ENCODE assay signal across 8 cellular contexts in genomic region chr7:87216701-87217508, GRCh38. TPM values are rescaled to one million over a fixed set of nuclear protein-coding genes. Genes with fewer than 3 reads are reported as not detected.
DNase-seq lines count a peak whose midpoint lies in the region; ATAC-seq and TF ChIP-seq lines count a peak whose summit lies in the region.

No MANE protein-coding gene starts in this region.

- intact Hi-C loops in left cardiac atrium (cut with DNase I), result loop anchor here in 1 of 2 donors (10.0 kb wide), 1 partner anchor 62 kb away; the partner anchor contains the start of gene DMTF1

- peak; percentile 76 for DNase-seq in GM10266 (ENCODE audit: extremely low spot score)
- DNase-seq in activated naive CD4-positive, alpha-beta T cell treated with anti-CD3 and anti-CD28 coated beads, Interleukin-2, amount 50 U/mL, for 72 hours (ENCODE audit: low spot score in 2 of 2), result peak; percentile 54 to 66
- DNase-seq in stimulated activated CD4-positive, alpha-beta T cell treated with anti-CD3 and anti-CD28 coated beads, Interleukin-2, amount 100 ng/mL, for 24 hours, result peak; percentile 26 to 43
- DNase-seq in NCI-H2227 (lab: John Stamatoyannopoulos, UW; ENCODE audit: unreplicated experiment), result no peak
- DNase-seq in left cardiac atrium, result no peak
- no peak for DNase-seq in hepatic stellate cell (ENCODE audit: low spot score)

- peaks cover 33 to 49% of the 10 kb centered on the region in 2 donors for H3K36me3 Mint-ChIP-seq in activated naive CD4-positive, alpha-beta T cell treated with anti-CD3 and anti-CD28 coated beads, Interleukin-2, amount 50 U/mL, for 72 hours

- peak overlapping the region; percentile 95 to 99 for H3K27ac Mint-ChIP-seq in activated naive CD4-positive, alpha-beta T cell treated with anti-CD3 and anti-CD28 coated beads, Interleukin-2, amount 50 U/mL, for 72 hours

- peak; percentile 59 for ATAC-seq in GM19468 (IDR thresholded peaks at IDR 0.05; ENCODE audit: extremely low read depth, unreplicated experiment)
- peak; percentile 55 for ATAC-seq in HG03520 (IDR thresholded peaks at IDR 0.05; ENCODE audit: unreplicated experiment)
- ATAC-seq in activated naive CD4-positive, alpha-beta T cell treated with anti-CD3 and anti-CD28 coated beads, Interleukin-2, amount 50 U/mL, for 72 hours, result peak; percentile 59 to 67
- no peak for ATAC-seq in left cardiac atrium

- TF ChIP-seq CTCF in GM10266 (IDR thresholded peaks at IDR 0.05; ENCODE audit: control insufficient read depth, insufficient read depth, low read depth, missing control alignments), result no peak

- no peaks in the 10 kb centered on the region for H3K9me3 Mint-ChIP-seq in activated naive CD4-positive, alpha-beta T cell treated with anti-CD3 and anti-CD28 coated beads, Interleukin-2, amount 50 U/mL, for 72 hours

RNA-seq across cellular contexts. Expression of gene TMEM243, which starts 2.6 kb away (rescaled TPM):
- 10 to 100 TPM; 41.4 to 85.5 TPM for total RNA-seq in activated naive CD4-positive, alpha-beta T cell treated with anti-CD3 and anti-CD28 coated beads, Interleukin-2, amount 50 U/mL, for 72 hours
- total RNA-seq in left cardiac atrium, result 10 to 100 TPM; 11.9 to 12.2 TPM

Comparison
In these comparisons a context has a peak if more than half of its experiments do, and no peak if none do; other contexts are left out.
1. DNase-seq: peak in GM10266 (single experiment), activated naive CD4-positive, alpha-beta T cell treated with anti-CD3 and anti-CD28 coated beads, Interleukin-2, amount 50 U/mL, for 72 hours (2 of 2) and stimulated activated CD4-positive, alpha-beta T cell treated with anti-CD3 and anti-CD28 coated beads, Interleukin-2, amount 100 ng/mL, for 24 hours (2 of 2); none in NCI-H2227 (single experiment), left cardiac atrium (single experiment) and hepatic stellate cell (single experiment).
2. ATAC-seq: peak in GM19468 (single experiment), HG03520 (single experiment) and activated naive CD4-positive, alpha-beta T cell treated with anti-CD3 and anti-CD28 coated beads, Interleukin-2, amount 50 U/mL, for 72 hours (2 of 2); none in left cardiac atrium (0 of 2).